1 cellular context compared by ENCODE assay signal in the genomic region with DNA sequence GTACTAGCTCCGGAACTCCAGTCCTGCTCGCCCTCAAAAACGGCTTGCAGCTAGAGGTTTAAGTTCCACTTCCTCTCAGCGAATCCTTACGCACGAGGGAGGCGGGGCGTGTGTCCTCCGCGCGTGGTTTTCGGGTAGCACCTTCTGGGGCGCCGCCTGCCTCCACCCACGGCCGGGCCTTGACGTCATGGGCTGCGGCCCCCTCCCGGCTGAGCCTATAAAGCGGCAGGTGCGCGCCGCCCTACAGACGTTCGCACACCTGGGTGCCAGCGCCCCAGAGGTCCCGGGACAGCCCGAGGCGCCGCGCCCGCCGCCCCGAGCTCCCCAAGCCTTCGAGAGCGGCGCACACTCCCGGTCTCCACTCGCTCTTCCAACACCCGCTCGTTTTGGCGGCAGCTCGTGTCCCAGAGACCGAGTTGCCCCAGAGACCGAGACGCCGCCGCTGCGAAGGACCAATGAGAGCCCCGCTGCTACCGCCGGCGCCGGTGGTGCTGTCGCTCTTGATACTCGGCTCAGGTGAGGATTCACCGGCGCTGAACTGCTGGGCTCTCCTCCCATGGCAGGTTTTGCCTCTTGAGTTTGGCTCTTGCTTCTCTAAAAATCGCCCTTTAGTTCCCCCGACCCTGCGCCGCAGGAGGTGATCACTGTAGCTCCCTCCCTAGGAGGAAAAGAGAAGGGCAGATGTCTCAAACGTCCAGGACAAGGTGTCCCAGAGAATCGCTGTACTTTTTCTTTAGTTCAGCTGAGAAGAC.
TF ChIP-seq lines count a peak whose summit lies in the region.

TSS of gene AREG (plus strand) at position 246 of the 752 bp plus-strand sequence. CDS start at position 456, 210 bp downstream.

TF ChIP-seq in GM12878, 131 proteins besides CTCF, POLR2A, EP300 and RAD21 (continued from another document):
- TF ChIP-seq EED (IDR thresholded peaks at IDR 0.05; ENCODE audit: low read depth) (no peak), HDAC6 (IDR thresholded peaks at IDR 0.05; ENCODE audit: unreplicated experiment) (no peak), IKZF2 (IDR thresholded peaks at IDR 0.05) (peak in 1 of 2 experiments; percentile 27; a peak in 1 of 4 replicates), CREM (IDR thresholded peaks at IDR 0.05; ENCODE audit: low read depth) (peak; percentile 54; the same call in 1 of the 2 replicates), ATF7 (IDR thresholded peaks at IDR 0.05; ENCODE audit: low read depth) (peak; percentile 63), JUND (IDR thresholded peaks at IDR 0.05; ENCODE audit: low read depth, low read length) (0 out of 2 replicates have a peak, but pooled peaks have one; percentile 24), BCL11A (IDR thresholded peaks at IDR 0.05; ENCODE audit: low read depth, low read length) (no peak), NR2F1 (conservative IDR thresholded peaks at IDR 0.05) (peak; percentile 26; the same call in 1 of the 2 replicates), MTA3 (IDR thresholded peaks at IDR 0.05; ENCODE audit: borderline replicate concordance, low read length) (no peak), BHLHE40 (IDR thresholded peaks at IDR 0.05; ENCODE audit: borderline replicate concordance in 1 of 2, low read depth in 2 of 2, low read length in 1 of 2) (peak; percentile 71 to 87; a peak in 3 of 4 replicates), SMARCA5 (IDR thresholded peaks at IDR 0.05) (peak; percentile 38; the same call in 1 of the 2 replicates), MYB (IDR thresholded peaks at IDR 0.05; ENCODE audit: borderline replicate concordance, low read depth, low read length) (no peak), MTA2 (IDR thresholded peaks at IDR 0.05; ENCODE audit: low read depth) (peak; percentile 35; the same call in 1 of the 2 replicates), E4F1 (IDR thresholded peaks at IDR 0.05; ENCODE audit: borderline replicate concordance, partially characterized antibody) (no peak), CEBPB (IDR thresholded peaks at IDR 0.05; ENCODE audit: borderline replicate concordance in 1 of 2, low read depth in 2 of 2, low read length in 2 of 2) (no peak), TCF12 (IDR thresholded peaks at IDR 0.05; ENCODE audit: low read depth, low read length) (0 out of 2 replicates have a peak, but pooled peaks have one; percentile 44), ZBED1 (IDR thresholded peaks at IDR 0.05; ENCODE audit: borderline replicate concordance) (no peak), IKZF1 (conservative IDR thresholded peaks at IDR 0.05) (peak; percentile 78), BMI1 (IDR thresholded peaks at IDR 0.05; ENCODE audit: borderline replicate concordance) (peak; percentile 19; the same call in 1 of the 2 replicates), SPI1 (IDR thresholded peaks at IDR 0.05; ENCODE audit: borderline replicate concordance, insufficient read depth, low read depth, low read length) (peak; percentile 88), IRF4 (IDR thresholded peaks at IDR 0.05; ENCODE audit: low read depth, low read length) (no peak), ZNF622 (IDR thresholded peaks at IDR 0.05) (no peak), NR2C2 (IDR thresholded peaks at IDR 0.05; ENCODE audit: borderline replicate concordance, control insufficient read depth, insufficient read length, low read depth) (no peak), CBX3 (IDR thresholded peaks at IDR 0.05; ENCODE audit: borderline replicate concordance, low read depth) (no peak), DPF2 (IDR thresholded peaks at IDR 0.05) (peak; percentile 86), MEF2A (IDR thresholded peaks at IDR 0.05; ENCODE audit: insufficient read depth, low read depth, low read length) (no peak), GATAD2B (conservative IDR thresholded peaks at IDR 0.05; ENCODE audit: low read depth) (peak; percentile 62; the same call in 1 of the 2 replicates), SMC3 (IDR thresholded peaks at IDR 0.05; ENCODE audit: borderline replicate concordance, low read length) (peak; percentile 11; the same call in 1 of the 2 replicates), CREB1 (IDR thresholded peaks at IDR 0.05; ENCODE audit: low read depth) (peak; percentile 30; the same call in 1 of the 2 replicates), STAT3 (IDR thresholded peaks at IDR 0.05; ENCODE audit: low read depth, low read length) (no peak), EGR1 (IDR thresholded peaks at IDR 0.05; ENCODE audit: borderline replicate concordance in 1 of 2, low read depth in 2 of 2, low read length in 2 of 2) (peak in 1 of 2 experiments; percentile 61; a peak in 1 of 3 replicates), CHD2 (IDR thresholded peaks at IDR 0.05; ENCODE audit: borderline replicate concordance, low read depth, low read length) (no peak), ZSCAN29 (IDR thresholded peaks at IDR 0.05) (no peak), LARP7 (IDR thresholded peaks at IDR 0.05) (peak; percentile 53), ATF3 (IDR thresholded peaks at IDR 0.05; ENCODE audit: borderline replicate concordance, extremely low read depth, low read depth, low read length) (no peak), NBN (IDR thresholded peaks at IDR 0.05) (no peak), USF1 (IDR thresholded peaks at IDR 0.05; ENCODE audit: borderline replicate concordance, extremely low read length, insufficient read depth, low read depth, low read length) (no peak), BACH1 (IDR thresholded peaks at IDR 0.05; ENCODE audit: borderline replicate concordance) (peak; percentile 76; the same call in 1 of the 2 replicates)
- TF ChIP-seq, protein P1, sequence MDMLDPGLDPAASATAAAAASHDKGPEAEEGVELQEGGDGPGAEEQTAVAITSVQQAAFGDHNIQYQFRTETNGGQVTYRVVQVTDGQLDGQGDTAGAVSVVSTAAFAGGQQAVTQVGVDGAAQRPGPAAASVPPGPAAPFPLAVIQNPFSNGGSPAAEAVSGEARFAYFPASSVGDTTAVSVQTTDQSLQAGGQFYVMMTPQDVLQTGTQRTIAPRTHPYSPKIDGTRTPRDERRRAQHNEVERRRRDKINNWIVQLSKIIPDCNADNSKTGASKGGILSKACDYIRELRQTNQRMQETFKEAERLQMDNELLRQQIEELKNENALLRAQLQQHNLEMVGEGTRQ (IDR thresholded peaks at IDR 0.05; ENCODE audit: borderline replicate concordance, low read depth, low read length): no peak
- TF ChIP-seq, protein P2, sequence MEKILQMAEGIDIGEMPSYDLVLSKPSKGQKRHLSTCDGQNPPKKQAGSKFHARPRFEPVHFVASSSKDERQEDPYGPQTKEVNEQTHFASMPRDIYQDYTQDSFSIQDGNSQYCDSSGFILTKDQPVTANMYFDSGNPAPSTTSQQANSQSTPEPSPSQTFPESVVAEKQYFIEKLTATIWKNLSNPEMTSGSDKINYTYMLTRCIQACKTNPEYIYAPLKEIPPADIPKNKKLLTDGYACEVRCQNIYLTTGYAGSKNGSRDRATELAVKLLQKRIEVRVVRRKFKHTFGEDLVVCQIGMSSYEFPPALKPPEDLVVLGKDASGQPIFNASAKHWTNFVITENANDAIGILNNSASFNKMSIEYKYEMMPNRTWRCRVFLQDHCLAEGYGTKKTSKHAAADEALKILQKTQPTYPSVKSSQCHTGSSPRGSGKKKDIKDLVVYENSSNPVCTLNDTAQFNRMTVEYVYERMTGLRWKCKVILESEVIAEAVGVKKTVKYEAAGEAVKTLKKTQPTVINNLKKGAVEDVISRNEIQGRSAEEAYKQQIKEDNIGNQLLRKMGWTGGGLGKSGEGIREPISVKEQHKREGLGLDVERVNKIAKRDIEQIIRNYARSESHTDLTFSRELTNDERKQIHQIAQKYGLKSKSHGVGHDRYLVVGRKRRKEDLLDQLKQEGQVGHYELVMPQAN (conservative IDR thresholded peaks at IDR 0.05): 0 out of 2 replicates have a peak, but pooled peaks have one; percentile 35
- TF ChIP-seq, protein P3, sequence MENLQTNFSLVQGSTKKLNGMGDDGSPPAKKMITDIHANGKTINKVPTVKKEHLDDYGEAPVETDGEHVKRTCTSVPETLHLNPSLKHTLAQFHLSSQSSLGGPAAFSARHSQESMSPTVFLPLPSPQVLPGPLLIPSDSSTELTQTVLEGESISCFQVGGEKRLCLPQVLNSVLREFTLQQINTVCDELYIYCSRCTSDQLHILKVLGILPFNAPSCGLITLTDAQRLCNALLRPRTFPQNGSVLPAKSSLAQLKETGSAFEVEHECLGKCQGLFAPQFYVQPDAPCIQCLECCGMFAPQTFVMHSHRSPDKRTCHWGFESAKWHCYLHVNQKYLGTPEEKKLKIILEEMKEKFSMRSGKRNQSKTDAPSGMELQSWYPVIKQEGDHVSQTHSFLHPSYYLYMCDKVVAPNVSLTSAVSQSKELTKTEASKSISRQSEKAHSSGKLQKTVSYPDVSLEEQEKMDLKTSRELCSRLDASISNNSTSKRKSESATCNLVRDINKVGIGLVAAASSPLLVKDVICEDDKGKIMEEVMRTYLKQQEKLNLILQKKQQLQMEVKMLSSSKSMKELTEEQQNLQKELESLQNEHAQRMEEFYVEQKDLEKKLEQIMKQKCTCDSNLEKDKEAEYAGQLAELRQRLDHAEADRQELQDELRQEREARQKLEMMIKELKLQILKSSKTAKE (IDR thresholded peaks at IDR 0.05; ENCODE audit: low read depth, poor library complexity, severe bottlenecking): no peak
